ENCODE assay signal across 11 cellular contexts in the genomic region with DNA sequence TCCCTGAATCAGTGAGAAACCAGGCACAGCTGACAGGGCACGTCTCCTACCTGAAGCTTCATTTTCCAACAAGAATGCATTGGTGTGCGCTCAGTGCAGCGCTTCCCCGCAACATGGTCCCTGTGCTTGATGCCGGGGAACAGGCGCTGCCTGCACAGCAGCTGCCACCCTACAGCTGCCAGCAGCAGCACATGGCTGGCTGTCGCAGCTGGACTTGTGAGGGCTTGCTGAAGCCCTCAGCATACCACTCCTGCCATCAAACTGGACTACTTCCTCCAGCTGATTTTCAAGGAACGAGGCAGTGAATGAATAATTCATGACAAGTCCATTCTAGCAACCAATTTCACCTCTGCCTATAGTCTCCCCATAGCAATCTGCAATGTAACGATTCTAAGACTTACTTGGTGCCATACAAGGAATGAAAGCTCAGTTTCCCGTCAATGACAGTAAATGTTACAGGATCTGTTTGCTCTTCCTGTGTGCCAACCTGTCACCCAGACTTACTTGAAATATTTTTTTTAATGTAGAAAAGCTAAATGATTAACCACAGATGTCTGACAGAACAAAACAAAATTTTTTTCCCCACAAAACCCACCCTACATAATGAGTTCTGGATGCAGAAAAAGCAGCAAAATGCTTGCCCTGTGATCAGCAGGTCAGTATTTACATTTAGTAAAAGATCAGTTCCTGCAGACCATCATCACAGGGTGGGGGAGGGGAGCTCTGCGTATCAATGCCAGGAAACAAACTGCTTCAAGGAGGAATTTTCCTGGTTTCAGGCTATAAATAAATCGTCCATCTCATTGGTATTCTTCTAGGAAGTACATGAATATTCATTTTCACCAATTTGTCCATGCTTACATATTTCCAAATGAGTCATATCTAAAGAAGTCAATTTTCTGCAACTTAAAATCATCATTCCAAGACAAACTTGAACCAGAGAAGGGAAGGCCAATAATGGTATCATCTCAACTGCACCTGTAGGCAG.
DNase-seq lines count a peak whose midpoint lies in the region; ATAC-seq, FAIRE-seq and TF ChIP-seq lines count a peak whose summit lies in the region.
"Had no signal": no experiment of that assay in that cellular context is flagged by ENCODE, and none has a peak within 500 bp of the region (broad histone marks: within the 10 kb centered on the region; RNA-seq: fewer than 3 reads in every experiment).

No MANE protein-coding gene starts in this region.

- no peaks in the 10 kb centered on the region for H3K9me3 ChIP-seq in Panc1 (ENCODE audit: control insufficient read depth, insufficient read depth, low read depth, low read length)
- no peaks in the 10 kb centered on the region for H3K9me3 ChIP-seq in prostate gland
- H3K9me3 ChIP-seq: colonic mucosa had no signal

- peak; percentile 58 for ATAC-seq in Panc1
- ATAC-seq: activated T-cell treated with anti-CD3 and anti-CD28 coated beads, Interleukin-2, amount 50 U/mL, for 72 hours had no signal

- in situ Hi-C loops in Panc1 (cut with HindIII; ENCODE audit: low pct_unique_long_range_greater_than_20kb, low sequenced_read_pairs), result no loop called here

- TF ChIP-seq CTCF in Panc1 (IDR thresholded peaks at IDR 0.05) (no peak), fibroblast of the aortic adventitia (IDR thresholded peaks at IDR 0.05; ENCODE audit: insufficient read depth, low read length) (no peak), prostate gland (IDR thresholded peaks at IDR 0.05) (no peak)

- H3K27ac ChIP-seq in Panc1 (ENCODE audit: low read length) (peak overlapping the region; percentile 32; the same call in 1 of the 2 replicates), prostate gland (no peak overlapping the region)
- H3K27ac ChIP-seq: colonic mucosa, neural progenitor cell had no signal

- no peak for FAIRE-seq in GM12891 (lab: Jason Lieb, UNC)

- no peak for TF ChIP-seq POLR2A in prostate gland (IDR thresholded peaks at IDR 0.05)
- TF ChIP-seq POLR2A in GM12891 (IDR thresholded peaks at IDR 0.05; ENCODE audit: low read depth, low read length), result no peak

- POLR2A ChIA-PET in Panc1 (lab: Charles Lee), result no interaction called here

- 50% methylated on average over 12 of the region's 12 CpGs for WGBS in prostate gland

- H3K36me3 ChIP-seq in Panc1 (ENCODE audit: control insufficient read depth, insufficient read depth, low read length) (no peaks in the 10 kb centered on the region), prostate gland (no peaks in the 10 kb centered on the region)
- H3K36me3 ChIP-seq: colonic mucosa, neural progenitor cell had no signal

- H3K4me3 ChIP-seq in Panc1 (ENCODE audit: low read depth in 2 of 2, low read length in 2 of 2) (no peak overlapping the region), fibroblast of the aortic adventitia (ENCODE audit: low read depth, low read length) (no peak overlapping the region), prostate gland (no peak overlapping the region)
- H3K4me3 ChIP-seq: colonic mucosa, neural progenitor cell had no signal

- CTCF ChIA-PET in Panc1 (lab: Charles Lee), result interaction anchor here (0.6 kb wide), 1 partner anchor 124 kb away, joined by 3 read pairs; no protein-coding TSS in a partner anchor

- H3K27me3 ChIP-seq in Panc1 (ENCODE audit: control insufficient read depth, insufficient read depth, low read length) (no peaks in the 10 kb centered on the region), prostate gland (replicated peaks; ENCODE audit: insufficient read depth) (no peaks in the 10 kb centered on the region)
- H3K27me3 ChIP-seq: colonic mucosa, neural progenitor cell had no signal

- peaks cover 36% of the 10 kb centered on the region for H3K4me1 ChIP-seq in Panc1 (ENCODE audit: control insufficient read depth, insufficient read depth, low read length)
- no peaks in the 10 kb centered on the region for H3K4me1 ChIP-seq in prostate gland (replicated peaks)
- H3K4me1 ChIP-seq: colonic mucosa had no signal

- no TSS peak for BruUV-seq in Panc1 (replicated peaks; lab: Mats Ljungman, UMichigan)

- intact Hi-C loops in Panc1 (cut with micrococcal nuclease; ENCODE audit: unreplicated experiment) (no loop called here), prostate gland (cut with DNase I) (no loop called here)

- DNase-seq in ELR (ENCODE audit: low read depth) (peak; percentile 20), Panc1 (ENCODE audit: low read depth, low spot score) (no peak), fibroblast of the aortic adventitia (ENCODE audit: low read depth) (peak; percentile 12), prostate gland (ENCODE audit: low spot score) (peak; percentile 51), cortex of kidney (lab: John Stamatoyannopoulos, UW) (no peak), GM12891 (ENCODE audit: insufficient read length, low spot score) (no peak)
- DNase-seq in activated CD4-positive, alpha-beta T cell treated with anti-CD3 and anti-CD28 coated beads for 1 hour, result no peak
- DNase-seq: activated T-cell treated with anti-CD3 and anti-CD28 coated beads, Interleukin-2, amount 50 U/mL, for 72 hours; colonic mucosa; T-helper 9 cell had no signal

TF ChIP-seq in GM12891, 5 proteins besides CTCF, POLR2A, EP300 and RAD21:
- TF ChIP-seq PAX5 (IDR thresholded peaks at IDR 0.05; ENCODE audit: insufficient read depth, low read length, severe bottlenecking), result no peak
- TF ChIP-seq POU2F2 (IDR thresholded peaks at IDR 0.05; ENCODE audit: low read depth, low read length), result no peak
- no peak for TF ChIP-seq TAF1 (IDR thresholded peaks at IDR 0.05; ENCODE audit: low read depth, low read length)
- TF ChIP-seq SPI1 (IDR thresholded peaks at IDR 0.05; ENCODE audit: low read depth, low read length), result no peak
- TF ChIP-seq POLR2AphosphoS5 (IDR thresholded peaks at IDR 0.05; ENCODE audit: low read depth, low read length), result no peak

Comparison
In these comparisons a context has a peak if more than half of its experiments do, and no peak if none do; other contexts are left out.
1. DNase-seq: peak in ELR (single experiment), fibroblast of the aortic adventitia (single experiment) and prostate gland (single experiment); none in Panc1 (single experiment), cortex of kidney (single experiment), GM12891 (single experiment) and activated CD4-positive, alpha-beta T cell treated with anti-CD3 and anti-CD28 coated beads for 1 hour (single experiment).